2 cellular contexts compared by ENCODE assay signal in genomic region chr19:45742969-45743368, GRCh38.
TF ChIP-seq lines count a peak whose summit lies in the region.

No MANE protein-coding gene starts in this region.

TF ChIP-seq in GM23338, 12 proteins besides CTCF, POLR2A, EP300 and RAD21:
- TF ChIP-seq JUNB (IDR thresholded peaks at IDR 0.05; ENCODE audit: unreplicated experiment) = no peak
- TF ChIP-seq ZNF462 (CRISPR knock-in tag; IDR thresholded peaks at IDR 0.05) = no peak
- no peak for TF ChIP-seq CREB1 (CRISPR knock-in tag; IDR thresholded peaks at IDR 0.05; ENCODE audit: low read depth)
- TF ChIP-seq POLR2AphosphoS5 (IDR thresholded peaks at IDR 0.05; ENCODE audit: low read depth) = no peak
- TF ChIP-seq, protein P1, sequence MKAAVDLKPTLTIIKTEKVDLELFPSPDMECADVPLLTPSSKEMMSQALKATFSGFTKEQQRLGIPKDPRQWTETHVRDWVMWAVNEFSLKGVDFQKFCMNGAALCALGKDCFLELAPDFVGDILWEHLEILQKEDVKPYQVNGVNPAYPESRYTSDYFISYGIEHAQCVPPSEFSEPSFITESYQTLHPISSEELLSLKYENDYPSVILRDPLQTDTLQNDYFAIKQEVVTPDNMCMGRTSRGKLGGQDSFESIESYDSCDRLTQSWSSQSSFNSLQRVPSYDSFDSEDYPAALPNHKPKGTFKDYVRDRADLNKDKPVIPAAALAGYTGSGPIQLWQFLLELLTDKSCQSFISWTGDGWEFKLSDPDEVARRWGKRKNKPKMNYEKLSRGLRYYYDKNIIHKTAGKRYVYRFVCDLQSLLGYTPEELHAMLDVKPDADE (IDR thresholded peaks at IDR 0.05) = no peak
- no peak for TF ChIP-seq ZNF114 (CRISPR knock-in tag; IDR thresholded peaks at IDR 0.05)
- no peak for TF ChIP-seq STAT1 (IDR thresholded peaks at IDR 0.05; ENCODE audit: unreplicated experiment)
- no peak for TF ChIP-seq NANOG (IDR thresholded peaks at IDR 0.05; ENCODE audit: borderline replicate concordance)
- no peak for TF ChIP-seq ZNF331 (CRISPR knock-in tag; IDR thresholded peaks at IDR 0.05; ENCODE audit: low read depth)
- TF ChIP-seq EZH2phosphoT487 (IDR thresholded peaks at IDR 0.05; ENCODE audit: unreplicated experiment) = no peak
- TF ChIP-seq, protein P2, sequence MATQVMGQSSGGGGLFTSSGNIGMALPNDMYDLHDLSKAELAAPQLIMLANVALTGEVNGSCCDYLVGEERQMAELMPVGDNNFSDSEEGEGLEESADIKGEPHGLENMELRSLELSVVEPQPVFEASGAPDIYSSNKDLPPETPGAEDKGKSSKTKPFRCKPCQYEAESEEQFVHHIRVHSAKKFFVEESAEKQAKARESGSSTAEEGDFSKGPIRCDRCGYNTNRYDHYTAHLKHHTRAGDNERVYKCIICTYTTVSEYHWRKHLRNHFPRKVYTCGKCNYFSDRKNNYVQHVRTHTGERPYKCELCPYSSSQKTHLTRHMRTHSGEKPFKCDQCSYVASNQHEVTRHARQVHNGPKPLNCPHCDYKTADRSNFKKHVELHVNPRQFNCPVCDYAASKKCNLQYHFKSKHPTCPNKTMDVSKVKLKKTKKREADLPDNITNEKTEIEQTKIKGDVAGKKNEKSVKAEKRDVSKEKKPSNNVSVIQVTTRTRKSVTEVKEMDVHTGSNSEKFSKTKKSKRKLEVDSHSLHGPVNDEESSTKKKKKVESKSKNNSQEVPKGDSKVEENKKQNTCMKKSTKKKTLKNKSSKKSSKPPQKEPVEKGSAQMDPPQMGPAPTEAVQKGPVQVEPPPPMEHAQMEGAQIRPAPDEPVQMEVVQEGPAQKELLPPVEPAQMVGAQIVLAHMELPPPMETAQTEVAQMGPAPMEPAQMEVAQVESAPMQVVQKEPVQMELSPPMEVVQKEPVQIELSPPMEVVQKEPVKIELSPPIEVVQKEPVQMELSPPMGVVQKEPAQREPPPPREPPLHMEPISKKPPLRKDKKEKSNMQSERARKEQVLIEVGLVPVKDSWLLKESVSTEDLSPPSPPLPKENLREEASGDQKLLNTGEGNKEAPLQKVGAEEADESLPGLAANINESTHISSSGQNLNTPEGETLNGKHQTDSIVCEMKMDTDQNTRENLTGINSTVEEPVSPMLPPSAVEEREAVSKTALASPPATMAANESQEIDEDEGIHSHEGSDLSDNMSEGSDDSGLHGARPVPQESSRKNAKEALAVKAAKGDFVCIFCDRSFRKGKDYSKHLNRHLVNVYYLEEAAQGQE (IDR thresholded peaks at IDR 0.05; ENCODE audit: unreplicated experiment) = no peak
- no peak for TF ChIP-seq EZH2 (IDR thresholded peaks at IDR 0.05; ENCODE audit: low read depth, unreplicated experiment)

TF ChIP-seq in K562, 482 proteins besides CTCF, POLR2A, EP300 and RAD21:
- TF ChIP-seq SREBF2 (CRISPR knock-in tag; IDR thresholded peaks at IDR 0.05) (no peak), HLTF (IDR thresholded peaks at IDR 0.05) (no peak), RCOR1 (IDR thresholded peaks at IDR 0.05; ENCODE audit: borderline replicate concordance in 1 of 2, low read depth in 2 of 2, low read length in 2 of 2) (no peak), ZC3H4 (CRISPR knock-in tag; IDR thresholded peaks at IDR 0.05; ENCODE audit: borderline replicate concordance) (no peak), ZNF174 (CRISPR knock-in tag; IDR thresholded peaks at IDR 0.05) (no peak)
